ENCODE assay signal across 6 cellular contexts in the genomic region with DNA sequence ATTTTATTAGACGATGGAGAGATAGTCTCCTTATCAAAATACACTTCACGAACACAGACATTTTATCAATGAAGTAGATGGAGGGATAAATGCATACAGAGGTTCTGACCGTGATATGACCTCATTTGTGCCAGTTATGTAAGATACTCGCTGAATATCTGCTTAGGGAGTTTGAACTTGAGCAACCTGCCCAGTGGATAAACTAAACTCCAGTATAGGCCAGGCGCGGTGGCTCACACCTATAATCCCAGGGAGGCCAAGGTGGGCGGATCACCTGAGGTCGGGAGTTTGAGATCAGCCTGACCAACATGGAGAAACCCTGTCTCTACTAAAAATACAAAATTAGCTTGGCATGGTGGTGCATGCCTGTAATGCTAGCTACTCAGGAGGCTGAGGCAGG. TPM values are rescaled to one million over a fixed set of nuclear protein-coding genes. Genes with fewer than 3 reads are reported as not detected.
A peak's percentile ranks its signal among the peaks of the same experiment; 100 is the strongest.
DNase-seq lines count a peak whose midpoint lies in the region; ATAC-seq, FAIRE-seq and TF ChIP-seq lines count a peak whose summit lies in the region.
"Not testable (repeated sequence)": the region's sequence is repeated elsewhere in the genome, so short reads cannot be mapped to it uniquely, and the experiment has no call there.

No MANE protein-coding gene starts in this region.

- not testable (repeated sequence) for H3K9ac ChIP-seq in colonic mucosa (ENCODE audit: low read depth in 2 of 2, low read length in 2 of 2); HepG2 (ENCODE audit: insufficient read depth, low read depth, low read length)

- not testable (repeated sequence) for ATAC-seq in HepG2

- in situ Hi-C loops in HepG2 (cut with HindIII; ENCODE audit: extremely low pct_ligation_motif_present, low pct_unique_long_range_greater_than_20kb), result not testable (repeated sequence)

- peak overlapping the region in 1 of 3 experiments; percentile 26 for H3K4me3 Mint-ChIP-seq in nephron
- not testable (repeated sequence) for H3K4me3 Mint-ChIP-seq in type B pancreatic cell

- POLR2A ChIA-PET in RWPE1 (lab: Yijun Ruan, JAX; ENCODE audit: low non-redundant PET), result interaction anchor here (1.0 kb wide), 1 partner anchor 15 kb away, joined by 3 read pairs; no protein-coding TSS in a partner anchor
- POLR2A ChIA-PET in HepG2 (lab: Yijun Ruan, JAX), result not testable (repeated sequence)

- not testable (repeated sequence) for TF ChIP-seq EP300 in HepG2 (IDR thresholded peaks at IDR 0.05; ENCODE audit: low read depth in 2 of 2, low read length in 2 of 2); HepG2 (CRISPR knock-in tag; IDR thresholded peaks at IDR 0.05; ENCODE audit: borderline replicate concordance)

- H3K36me3 Mint-ChIP-seq in nephron (ENCODE audit: low read depth); type B pancreatic cell: not testable (repeated sequence)

- H3K27ac ChIP-seq in HL-60 (replicated peaks) (0 out of 2 replicates have a peak overlapping the region, but pooled peaks have one; percentile 8), RWPE1 (peak overlapping the region; percentile 62)
- not testable (repeated sequence) for H3K27ac ChIP-seq in colonic mucosa; HepG2 (ENCODE audit: extremely low read length, insufficient read depth, low read length)

- H3K4me3 ChIP-seq in HL-60 (replicated peaks; ENCODE audit: insufficient read depth, low read length); colonic mucosa; HepG2 (replicated peaks in 1 of 3; ENCODE audit: insufficient read depth in 1 of 3, low read depth in 2 of 3, low read length in 3 of 3): not testable (repeated sequence)

- not testable (repeated sequence) for TF ChIP-seq CTCF in HL-60 (IDR thresholded peaks at IDR 0.05; ENCODE audit: insufficient read depth, low read length); RWPE1 (conservative IDR thresholded peaks at IDR 0.05; ENCODE audit: low read depth); colonic mucosa (IDR thresholded peaks at IDR 0.05); HepG2 (CRISPR knock-in tag; IDR thresholded peaks at IDR 0.05); nephron (IDR thresholded peaks at IDR 0.05; ENCODE audit: unreplicated experiment in 3 of 3); type B pancreatic cell (conservative IDR thresholded peaks at IDR 0.05)

- intact Hi-C loops in colonic mucosa (cut with DNase I); HepG2 (cut with micrococcal nuclease; ENCODE audit: unreplicated experiment): not testable (repeated sequence)

- not testable (repeated sequence) for H3K27me3 ChIP-seq in HL-60 (ENCODE audit: insufficient read depth, poor library complexity, severe bottlenecking); colonic mucosa; HepG2 (ENCODE audit: control insufficient read depth in 1 of 2, insufficient read depth in 2 of 2, low read length in 2 of 2)

- not testable (repeated sequence) for H3K36me3 ChIP-seq in colonic mucosa; HepG2 (replicated peaks in 1 of 2; ENCODE audit: control insufficient read depth in 1 of 2, insufficient read depth in 2 of 2, low read length in 2 of 2)

- CTCF ChIA-PET in RWPE1 (lab: Yijun Ruan, JAX); HepG2 (lab: Yijun Ruan, JAX; ENCODE audit: low intra/inter-chr PET ratio, low total read pairs): not testable (repeated sequence)

- not testable (repeated sequence) for H3K4me1 ChIP-seq in colonic mucosa
- H3K4me1 ChIP-seq in HepG2 (ENCODE audit: insufficient read depth, low read length), result peaks cover 61% of the 10 kb centered on the region

- peaks cover 13% of the 10 kb centered on the region for H3K79me2 ChIP-seq in HepG2 (ENCODE audit: insufficient read depth, low read length)

- not testable (repeated sequence) for FAIRE-seq in HepG2 (lab: Jason Lieb, UNC)

- H4K20me1 ChIP-seq in HepG2 (ENCODE audit: insufficient read depth, low read length), result not testable (repeated sequence)

- H3K4me1 Mint-ChIP-seq in nephron (peaks cover 48% of the 10 kb centered on the region), type B pancreatic cell (ENCODE audit: unreplicated experiment) (peaks cover 22% of the 10 kb centered on the region)

- H3K9me3 ChIP-seq in colonic mucosa; HepG2 (ENCODE audit: low read length): not testable (repeated sequence)

- not testable (repeated sequence) for H3K27me3 Mint-ChIP-seq in nephron (ENCODE audit: low read depth); type B pancreatic cell

- H2AFZ ChIP-seq in HepG2 (ENCODE audit: low read length), result not testable (repeated sequence)

- WGBS in HepG2 (ENCODE audit: low lambda C conversion rate), result 86% methylated on average over 8 of the region's 8 CpGs

- DNase-seq in HL-60 (ENCODE audit: low read depth in 1 of 2, low spot score in 1 of 2); RWPE1 (ENCODE audit: low spot score); HepG2 (ENCODE audit: low spot score); type B pancreatic cell (ENCODE audit: extremely low spot score, unreplicated experiment): not testable (repeated sequence)
- peak; percentile 16 for DNase-seq in colonic mucosa

- not testable (repeated sequence) for H3K9me3 Mint-ChIP-seq in nephron, type B pancreatic cell

- TF ChIP-seq POLR2A in HepG2 (IDR thresholded peaks at IDR 0.05; ENCODE audit: insufficient read depth in 1 of 2, low read depth in 2 of 2, low read length in 2 of 2), result not testable (repeated sequence)

- H3K27ac Mint-ChIP-seq in nephron (peak overlapping the region in 2 of 3 experiments; percentile 45 to 100), type B pancreatic cell (peak overlapping the region; percentile 39)

- not testable (repeated sequence) for BruUV-seq in HepG2 (replicated peaks; lab: Mats Ljungman, UMichigan)

- TF ChIP-seq RAD21 in HepG2 (CRISPR knock-in tag; IDR thresholded peaks at IDR 0.05), result not testable (repeated sequence)

- not testable (repeated sequence) for H3K4me2 ChIP-seq in HepG2 (ENCODE audit: low read depth, low read length)

RNA-seq across cellular contexts. Expression of a gene that starts 3.9 kb away (rescaled TPM):
- total RNA-seq in colonic mucosa, result 10 to 100 TPM; 81.5 to 87.6 TPM
- 84.6 and 136 TPM in 2 replicates for total RNA-seq in HepG2 (2016; rRNA removed; fragmentation: Illumina TruSeq; extraction: Trizol)
- 93.0 and 99.3 TPM in 2 replicates for total RNA-seq in HepG2 (2016; cell fraction: cytosol; rRNA removed; fragmentation: Illumina TruSeq; extraction: Trizol; ENCODE audit: low read depth)
- 80.6 and 139 TPM in 2 replicates for total RNA-seq in HepG2 (2016; cell fraction: insoluble cytoplasmic fraction; rRNA removed; fragmentation: Illumina TruSeq; extraction: Trizol)
- total RNA-seq in HepG2 (2016; cell fraction: membrane; rRNA removed; fragmentation: Illumina TruSeq; extraction: Trizol), result 85.8 and 94.3 TPM in 2 replicates
- total RNA-seq in HepG2 (2016; cell fraction: nucleus; rRNA removed; fragmentation: Illumina TruSeq; extraction: Trizol), result 92.5 and 95.6 TPM in 2 replicates
- 138 and 215 TPM in 2 replicates for polyA plus RNA-seq in HepG2 (2011; rRNA removed)
- polyA plus RNA-seq in HepG2 (2011; cell fraction: cytosol; rRNA removed), result 94.2 and 119 TPM in 2 replicates
- polyA plus RNA-seq in HepG2 (2011; cell fraction: nucleus; rRNA removed), result 66.9 and 70.1 TPM in 2 replicates
- polyA plus RNA-seq in HepG2 (2012), result 104 and 115 TPM in 2 replicates
- 17.6 and 20.3 TPM in 2 replicates for polyA plus RNA-seq in HepG2 (2016; cell fraction: cytosol; fragmentation: Illumina TruSeq; extraction: Trizol; ENCODE audit: low read depth)
- polyA plus RNA-seq in HepG2 (2016; cell fraction: insoluble cytoplasmic fraction; fragmentation: Illumina TruSeq; extraction: Trizol; ENCODE audit: low read depth), result 211 and 217 TPM in 2 replicates
- polyA plus RNA-seq in HepG2 (2016; cell fraction: membrane; fragmentation: Illumina TruSeq; extraction: Trizol; ENCODE audit: low read depth), result 41.9 and 49.1 TPM in 2 replicates
- polyA plus RNA-seq in HepG2 (2016; cell fraction: nucleus; fragmentation: Illumina TruSeq; extraction: Trizol; ENCODE audit: insufficient read depth, low read depth), result 168 and 175 TPM in 2 replicates
- polyA minus RNA-seq in HepG2 (2011; rRNA and poly(A)+ RNA removed; ENCODE audit: low replicate concordance), result 157 and 264 TPM in 2 replicates
- polyA minus RNA-seq in HepG2 (2011; cell fraction: cytosol; rRNA and poly(A)+ RNA removed), result 128 and 137 TPM in 2 replicates
- polyA minus RNA-seq in HepG2 (2011; cell fraction: nucleus; rRNA and poly(A)+ RNA removed), result 140 and 141 TPM in 2 replicates
- 74.7 and 95.0 TPM in 2 replicates for total RNA-seq in type B pancreatic cell (ENCODE audit: low replicate concordance)

RNA-seq across cellular contexts. Expression of a gene that starts 55.9 kb away (rescaled TPM):
- total RNA-seq in colonic mucosa, result 100 to 1,000 TPM; 147 to 278 TPM
- total RNA-seq in HepG2 (2016; rRNA removed; fragmentation: Illumina TruSeq; extraction: Trizol), result 97.7 and 164 TPM in 2 replicates
- total RNA-seq in HepG2 (2016; cell fraction: cytosol; rRNA removed; fragmentation: Illumina TruSeq; extraction: Trizol; ENCODE audit: low read depth), result 14.2 and 15.3 TPM in 2 replicates
- total RNA-seq in HepG2 (2016; cell fraction: insoluble cytoplasmic fraction; rRNA removed; fragmentation: Illumina TruSeq; extraction: Trizol), result 105 and 171 TPM in 2 replicates
- 84.7 and 87.9 TPM in 2 replicates for total RNA-seq in HepG2 (2016; cell fraction: membrane; rRNA removed; fragmentation: Illumina TruSeq; extraction: Trizol)
- 152 and 163 TPM in 2 replicates for total RNA-seq in HepG2 (2016; cell fraction: nucleus; rRNA removed; fragmentation: Illumina TruSeq; extraction: Trizol)
- 52.3 and 73.3 TPM in 2 replicates for polyA plus RNA-seq in HepG2 (2011; rRNA removed)
- 28.9 and 35.7 TPM in 2 replicates for polyA plus RNA-seq in HepG2 (2011; cell fraction: cytosol; rRNA removed)
- polyA plus RNA-seq in HepG2 (2011; cell fraction: nucleus; rRNA removed), result 80.5 and 102 TPM in 2 replicates
- polyA plus RNA-seq in HepG2 (2012), result 166 and 486 TPM in 2 replicates
- 36.5 and 45.0 TPM in 2 replicates for polyA plus RNA-seq in HepG2 (2016; cell fraction: cytosol; fragmentation: Illumina TruSeq; extraction: Trizol; ENCODE audit: low read depth)
- polyA plus RNA-seq in HepG2 (2016; cell fraction: insoluble cytoplasmic fraction; fragmentation: Illumina TruSeq; extraction: Trizol; ENCODE audit: low read depth), result 1,088 and 1,120 TPM in 2 replicates
- polyA plus RNA-seq in HepG2 (2016; cell fraction: membrane; fragmentation: Illumina TruSeq; extraction: Trizol; ENCODE audit: low read depth), result 139 and 151 TPM in 2 replicates
- 525 and 575 TPM in 2 replicates for polyA plus RNA-seq in HepG2 (2016; cell fraction: nucleus; fragmentation: Illumina TruSeq; extraction: Trizol; ENCODE audit: insufficient read depth, low read depth)
- polyA minus RNA-seq in HepG2 (2011; rRNA and poly(A)+ RNA removed; ENCODE audit: low replicate concordance), result 11.2 and 12.3 TPM in 2 replicates
- polyA minus RNA-seq in HepG2 (2011; cell fraction: cytosol; rRNA and poly(A)+ RNA removed), result 34.8 and 38.9 TPM in 2 replicates
- polyA minus RNA-seq in HepG2 (2011; cell fraction: nucleus; rRNA and poly(A)+ RNA removed), result 205 and 222 TPM in 2 replicates
- total RNA-seq in type B pancreatic cell (ENCODE audit: low replicate concordance), result 203 and 304 TPM in 2 replicates
